ENCODE assay signal across 8 cellular contexts in the genomic region with DNA sequence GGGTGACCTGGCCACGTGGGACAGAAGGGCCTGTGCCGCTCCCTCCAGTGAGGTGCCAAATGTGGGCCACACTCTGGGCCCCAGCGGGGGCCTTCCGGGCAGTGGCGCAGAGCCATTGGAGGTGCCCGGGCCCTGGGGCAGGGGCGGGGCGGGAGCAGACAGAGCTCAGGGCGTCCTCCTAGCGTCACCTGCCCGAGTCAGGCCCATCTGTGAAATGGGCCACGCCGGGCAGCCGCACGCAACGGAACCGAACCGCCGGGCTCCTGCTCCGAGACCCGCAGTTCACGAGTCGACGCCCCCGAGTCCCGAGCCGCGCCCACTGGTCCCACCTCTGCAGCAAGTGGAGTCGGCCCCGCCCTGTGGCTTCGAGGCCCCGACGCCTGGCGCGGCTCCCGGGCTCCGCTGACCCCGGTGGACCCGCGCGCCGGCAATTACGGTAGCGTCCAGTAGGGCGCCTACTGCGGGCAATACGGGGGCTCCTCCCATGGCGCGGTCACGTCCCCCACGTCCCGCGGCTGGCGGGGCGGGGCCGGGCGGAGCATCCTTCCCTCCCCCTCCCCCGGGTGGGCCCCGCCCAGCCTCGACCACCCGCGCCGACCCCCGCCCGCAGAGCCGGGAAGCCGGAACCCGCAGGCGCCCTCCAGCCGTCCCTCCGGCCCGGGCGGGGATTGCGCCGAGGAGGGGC. TPM values are rescaled to one million over a fixed set of nuclear protein-coding genes. Genes with fewer than 3 reads are reported as not detected.
DNase-seq lines count a peak whose midpoint lies in the region; ATAC-seq and TF ChIP-seq lines count a peak whose summit lies in the region.

No MANE protein-coding gene starts in this region.

- H3K36me3 Mint-ChIP-seq in activated B cell treated with CpG ODN at 0.5 μM for 24 hours (ENCODE audit: low read depth), result no peaks in the 10 kb centered on the region
- no peaks in the 10 kb centered on the region for H3K36me3 Mint-ChIP-seq in stimulated activated memory B cell treated with anti-CD40 and anti-IgM and Interleukin-4, amounts not matched to agents 10 μg/mL and 1 μg/mL and 100 μg/mL, for 72 hours

- CTCF ChIA-PET in activated B cell treated with CpG ODN at 0.5 μM for 24 hours (lab: Charles Lee), result no interaction called here

- H3K27ac Mint-ChIP-seq in activated B cell treated with CpG ODN at 0.5 μM for 24 hours, result no peak overlapping the region
- no peak overlapping the region for H3K27ac Mint-ChIP-seq in stimulated activated memory B cell treated with anti-CD40 and anti-IgM and Interleukin-4, amounts not matched to agents 10 μg/mL and 1 μg/mL and 100 μg/mL, for 72 hours

- H3K9ac ChIP-seq in HUES6 (ENCODE audit: low read length) (peak overlapping the region; percentile 48), liver (ENCODE audit: low read depth in 1 of 2, low read length in 2 of 2) (peak overlapping the region in 1 of 2 donors; percentile 59)

- WGBS in liver, result 11% methylated on average over 75 of the region's 75 CpGs

- H3K4me3 ChIP-seq in AG09309 (ENCODE audit: control insufficient read depth, low read depth, low read length) (peak overlapping the region; percentile 88), HUES6 (ENCODE audit: low read depth, low read length) (peak overlapping the region; percentile 62), liver (ENCODE audit: low read depth in 1 of 3, low read length in 3 of 3) (peak overlapping the region in 1 of 3 donors; percentile 57)

- intact Hi-C loops in activated B cell treated with CpG ODN at 0.5 μM for 24 hours (cut with micrococcal nuclease), result loop anchor here (10.0 kb wide), 1 partner anchor 324 kb away; no protein-coding TSS in a partner anchor

- H3K9me3 Mint-ChIP-seq in activated B cell treated with CpG ODN at 0.5 μM for 24 hours, result no peaks in the 10 kb centered on the region
- no peaks in the 10 kb centered on the region for H3K9me3 Mint-ChIP-seq in stimulated activated memory B cell treated with anti-CD40 and anti-IgM and Interleukin-4, amounts not matched to agents 10 μg/mL and 1 μg/mL and 100 μg/mL, for 72 hours

- peak in 1 of 2 donors; percentile 45 for TF ChIP-seq RAD21 in liver (IDR thresholded peaks at IDR 0.05)

- peaks cover 33% of the 10 kb centered on the region for H3K4me1 Mint-ChIP-seq in activated B cell treated with CpG ODN at 0.5 μM for 24 hours
- peaks cover 41% of the 10 kb centered on the region for H3K4me1 Mint-ChIP-seq in stimulated activated memory B cell treated with anti-CD40 and anti-IgM and Interleukin-4, amounts not matched to agents 10 μg/mL and 1 μg/mL and 100 μg/mL, for 72 hours

- peak overlapping the region; percentile 78 for H3K4me3 Mint-ChIP-seq in activated B cell treated with CpG ODN at 0.5 μM for 24 hours
- H3K4me3 Mint-ChIP-seq in stimulated activated memory B cell treated with anti-CD40 and anti-IgM and Interleukin-4, amounts not matched to agents 10 μg/mL and 1 μg/mL and 100 μg/mL, for 72 hours, result peak overlapping the region; percentile 80

- H3K4me1 ChIP-seq in HUES6 (ENCODE audit: control insufficient read depth, insufficient read depth, low read length) (peaks cover 27% of the 10 kb centered on the region), liver (ENCODE audit: control insufficient read depth in 4 of 4, insufficient read depth in 4 of 4, low read length in 3 of 4) (peaks cover 3 to 28% (median 12%) of the 10 kb centered on the region in 4 donors)

- H3K27me3 Mint-ChIP-seq in activated B cell treated with CpG ODN at 0.5 μM for 24 hours, result no peaks in the 10 kb centered on the region
- H3K27me3 Mint-ChIP-seq in stimulated activated memory B cell treated with anti-CD40 and anti-IgM and Interleukin-4, amounts not matched to agents 10 μg/mL and 1 μg/mL and 100 μg/mL, for 72 hours, result no peaks in the 10 kb centered on the region

- POLR2A ChIA-PET in activated B cell treated with CpG ODN at 0.5 μM for 24 hours (lab: Charles Lee), result interaction anchor here (0.9 to 4.0 kb wide), 6 partner anchors 15 to 193 kb away, joined by 3 to 60 read pairs (median 8); a partner anchor contains a TSS

- ATAC-seq in GM19035 (IDR thresholded peaks at IDR 0.05; ENCODE audit: unreplicated experiment) (peak; percentile 35), activated B cell treated with CpG ODN at 0.5 μM for 24 hours (ENCODE audit: low read depth) (peak; percentile 49)
- peak; percentile 65 for ATAC-seq in stimulated activated memory B cell treated with anti-CD40 and anti-IgM and Interleukin-4, amounts not matched to agents 10 μg/mL and 1 μg/mL and 100 μg/mL, for 72 hours

- TF ChIP-seq CTCF in AG09309 (IDR thresholded peaks at IDR 0.05; ENCODE audit: control insufficient read depth, insufficient read depth, low read depth, low read length, missing control alignments) (peak; percentile 36), activated B cell treated with CpG ODN at 0.5 μM for 24 hours (IDR thresholded peaks at IDR 0.05) (no peak), liver (IDR thresholded peaks at IDR 0.05; ENCODE audit: low read depth, low read length, missing input control) (peak; percentile 62)

- H3K27me3 ChIP-seq in HUES6 (ENCODE audit: control insufficient read depth, insufficient read depth, low read length) (peaks cover 46% of the 10 kb centered on the region), liver (ENCODE audit: control insufficient read depth in 4 of 4, insufficient read depth in 4 of 4, low read length in 3 of 4) (no peaks in the 10 kb centered on the region)

- H3K36me3 ChIP-seq in HUES6 (ENCODE audit: control insufficient read depth, insufficient read depth, low read length) (no peaks in the 10 kb centered on the region), liver (ENCODE audit: control insufficient read depth in 4 of 4, insufficient read depth in 3 of 4, low read depth in 1 of 4, low read length in 3 of 4) (no peaks in the 10 kb centered on the region)

- DNase-seq in AG09309 (ENCODE audit: low read depth) (peak; percentile 56), activated B cell treated with CpG ODN at 0.5 μM for 24 hours (peak; percentile 68), ecto neural progenitor cell (ENCODE audit: low spot score) (peak; percentile 93), NCI-H2227 (lab: John Stamatoyannopoulos, UW; ENCODE audit: unreplicated experiment) (no peak)

- H3K27ac ChIP-seq in HUES6 (ENCODE audit: low read depth, low read length) (no peak overlapping the region), liver (ENCODE audit: low read depth in 1 of 2, low read length in 2 of 2) (peak overlapping the region; percentile 72 to 78)

- H3K9me3 ChIP-seq in HUES6 (ENCODE audit: control insufficient read depth, insufficient read depth, low read depth, low read length) (no peaks in the 10 kb centered on the region), liver (ENCODE audit: control insufficient read depth in 4 of 4, low read length in 3 of 4) (no peaks in the 10 kb centered on the region)

TF ChIP-seq in liver, 16 proteins besides CTCF, POLR2A, EP300 and RAD21:
- TF ChIP-seq HNF4G (IDR thresholded peaks at IDR 0.05), result peak; percentile 9
- TF ChIP-seq, protein P1, sequence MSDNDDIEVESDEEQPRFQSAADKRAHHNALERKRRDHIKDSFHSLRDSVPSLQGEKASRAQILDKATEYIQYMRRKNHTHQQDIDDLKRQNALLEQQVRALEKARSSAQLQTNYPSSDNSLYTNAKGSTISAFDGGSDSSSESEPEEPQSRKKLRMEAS (IDR thresholded peaks at IDR 0.05), result no peak
- no peak for TF ChIP-seq NR2F2 (IDR thresholded peaks at IDR 0.05)
- peak; percentile 43 to 55 for TF ChIP-seq HNF4A (conservative IDR thresholded peaks at IDR 0.05)
- TF ChIP-seq SP1 (IDR thresholded peaks at IDR 0.05), result peak; percentile 16

RNA-seq across cellular contexts. Expression of a gene that starts 1.9 kb away (rescaled TPM):
- 24.6 and 26.5 TPM in 2 replicates for total RNA-seq in activated B cell treated with CpG ODN at 0.5 μM for 24 hours
- 10 to 100 TPM in 1 of 2 donors, 1 to 10 TPM in 1; 9.2 to 10.5 TPM for total RNA-seq in liver
- polyA plus RNA-seq in liver, result 1 to 10 TPM; 1.1 to 8.4 TPM

RNA-seq across cellular contexts. Expression of a gene that starts 18.1 kb away (rescaled TPM):
- total RNA-seq in activated B cell treated with CpG ODN at 0.5 μM for 24 hours (56.6 TPM in 2 replicates), liver (10 to 100 TPM in 1 of 2 donors, 1 to 10 TPM in 1; 5.4 to 13.6 TPM)
- polyA plus RNA-seq in liver, result 10 to 100 TPM in 1 of 2 donors, 1 to 10 TPM in 1; 9.8 to 19.1 TPM

RNA-seq across cellular contexts. Expression of a gene that starts 42.7 kb away (rescaled TPM):
- 147 and 170 TPM in 2 replicates for total RNA-seq in activated B cell treated with CpG ODN at 0.5 μM for 24 hours
- 10 to 100 TPM; 22.0 to 49.0 TPM for total RNA-seq in liver
- polyA plus RNA-seq in liver, result 10 to 100 TPM; 29.0 to 39.3 TPM
